ENCODE assay signal across 1 cellular context in the genomic region with DNA sequence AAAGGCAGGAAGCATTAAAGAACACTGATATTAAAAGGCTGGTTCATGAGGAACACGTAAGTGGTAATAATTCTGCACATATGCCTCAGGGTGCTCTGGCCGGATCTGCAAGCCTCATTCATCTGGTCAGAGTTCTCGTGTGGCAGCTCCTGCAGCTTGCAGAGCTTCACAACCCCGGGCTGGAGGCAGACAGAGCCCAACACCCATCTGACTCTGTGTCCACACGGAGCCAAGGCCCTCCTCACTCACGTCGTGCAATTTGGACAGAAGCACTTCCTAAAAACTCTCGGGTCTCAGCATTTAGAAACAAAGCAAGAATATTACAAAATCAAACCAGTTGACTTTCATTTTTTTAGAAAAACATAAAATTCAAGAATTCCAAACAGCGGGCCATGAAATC.
TF ChIP-seq lines count a peak whose summit lies in the region.

No MANE protein-coding gene starts in this region.

TF ChIP-seq in HepG2, 621 proteins besides CTCF, POLR2A, EP300 and RAD21:
- TF ChIP-seq ZNF747 (CRISPR knock-in tag; IDR thresholded peaks at IDR 0.05; ENCODE audit: borderline replicate concordance) = no peak
- no peak for TF ChIP-seq ZNF543 (CRISPR knock-in tag; IDR thresholded peaks at IDR 0.05)
- no peak for TF ChIP-seq ZNF101 (CRISPR knock-in tag; IDR thresholded peaks at IDR 0.05; ENCODE audit: borderline replicate concordance, low read depth)
- no peak for TF ChIP-seq SMARCC2 (IDR thresholded peaks at IDR 0.05)
- TF ChIP-seq NCOA2 (CRISPR knock-in tag; IDR thresholded peaks at IDR 0.05) = no peak
